1 cellular context compared by ENCODE assay signal in the genomic region with DNA sequence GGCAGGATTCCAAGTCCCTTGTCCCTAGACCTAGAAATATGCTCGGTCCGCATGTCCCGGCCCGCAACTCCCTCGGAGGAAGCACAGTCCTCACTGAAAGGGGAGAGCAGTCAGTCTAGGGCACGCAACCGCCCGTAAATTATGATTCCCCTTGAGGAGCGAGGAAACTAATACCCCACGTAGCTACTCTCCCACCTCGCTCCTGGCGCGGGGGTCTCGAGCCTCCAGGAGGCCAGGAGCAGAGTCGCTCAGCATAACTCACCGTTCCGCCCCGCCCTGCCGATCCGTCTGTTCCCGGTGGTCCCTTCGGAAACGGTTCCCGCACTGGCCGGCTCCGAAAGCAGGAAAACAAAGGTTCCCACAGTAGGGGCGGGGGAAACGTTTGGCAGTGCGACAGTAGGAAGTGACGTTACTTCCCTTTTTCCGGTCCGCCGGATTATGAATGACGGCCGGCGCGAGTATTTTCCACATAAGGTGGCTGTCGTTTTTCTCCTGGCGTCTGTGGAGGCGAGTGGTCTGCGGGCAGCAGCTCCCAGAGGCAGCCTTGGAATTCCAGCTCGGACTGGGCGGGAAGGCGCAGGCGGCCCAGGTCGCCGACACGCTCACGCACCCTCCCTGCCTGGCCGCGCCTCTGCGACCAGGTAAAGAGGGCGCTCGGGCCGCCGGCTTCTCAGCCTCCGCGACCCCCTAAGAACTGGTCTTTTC.
TF ChIP-seq lines count a peak whose summit lies in the region.

A gene with protein sequence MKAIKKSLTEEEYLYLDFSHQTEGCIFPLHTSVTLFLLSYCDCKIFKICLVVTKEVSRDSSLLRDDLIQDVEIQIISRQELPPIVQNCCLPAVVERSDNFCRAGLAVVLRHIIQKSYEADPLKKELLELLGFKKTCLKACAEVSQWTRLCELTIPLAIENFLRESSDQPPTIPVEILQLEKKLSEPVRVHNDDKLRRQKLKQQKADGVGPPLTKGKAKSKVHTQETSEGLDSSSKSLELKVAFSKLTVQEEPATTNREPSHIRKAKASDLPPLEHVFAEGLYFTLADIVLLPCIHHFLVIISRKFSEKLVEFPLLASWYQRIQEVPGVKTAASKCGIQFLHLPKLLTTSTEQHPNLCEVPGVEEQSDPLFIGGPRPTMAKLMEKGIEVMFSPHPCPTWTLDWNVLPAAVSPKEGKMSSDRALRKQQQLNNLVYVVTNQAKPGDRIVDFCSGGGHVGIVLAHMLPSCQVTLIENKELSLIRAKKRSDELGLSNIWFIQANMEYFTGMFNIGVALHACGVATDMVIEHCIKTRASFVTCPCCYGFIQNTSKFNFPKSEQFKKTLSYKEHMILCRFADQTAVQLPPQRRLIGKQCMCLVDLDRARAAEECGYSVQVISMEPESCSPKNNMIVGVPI (plus strand): TSS at position 409 of the 705 bp plus-strand sequence. CDS start 8,830 bp downstream, outside the sequence.
A gene with protein sequence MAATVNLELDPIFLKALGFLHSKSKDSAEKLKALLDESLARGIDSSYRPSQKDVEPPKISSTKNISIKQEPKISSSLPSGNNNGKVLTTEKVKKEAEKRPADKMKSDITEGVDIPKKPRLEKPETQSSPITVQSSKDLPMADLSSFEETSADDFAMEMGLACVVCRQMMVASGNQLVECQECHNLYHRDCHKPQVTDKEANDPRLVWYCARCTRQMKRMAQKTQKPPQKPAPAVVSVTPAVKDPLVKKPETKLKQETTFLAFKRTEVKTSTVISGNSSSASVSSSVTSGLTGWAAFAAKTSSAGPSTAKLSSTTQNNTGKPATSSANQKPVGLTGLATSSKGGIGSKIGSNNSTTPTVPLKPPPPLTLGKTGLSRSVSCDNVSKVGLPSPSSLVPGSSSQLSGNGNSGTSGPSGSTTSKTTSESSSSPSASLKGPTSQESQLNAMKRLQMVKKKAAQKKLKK (minus strand): TSS at position 314 of the 705 bp plus-strand sequence. CDS start 8,684 bp downstream, outside the sequence.

TF ChIP-seq in H1, 55 proteins besides CTCF, POLR2A, EP300 and RAD21:
- TF ChIP-seq TBP (IDR thresholded peaks at IDR 0.05; ENCODE audit: low read depth, low read length) (peak; percentile 95), CHD2 (IDR thresholded peaks at IDR 0.05; ENCODE audit: low read length) (peak; percentile 71), KDM5A (IDR thresholded peaks at IDR 0.05; ENCODE audit: low read length) (peak; percentile 78; the same call in 1 of the 2 replicates), ASH2L (IDR thresholded peaks at IDR 0.05; ENCODE audit: low read length) (peak; percentile 99), TEAD4 (IDR thresholded peaks at IDR 0.05; ENCODE audit: low read depth, low read length) (peak; percentile 66; the same call in 1 of the 2 replicates), SP4 (IDR thresholded peaks at IDR 0.05; ENCODE audit: low read length) (peak; percentile 90), YY1 (IDR thresholded peaks at IDR 0.05; ENCODE audit: low read depth, low read length) (peak; percentile 66; the same call in 1 of the 2 replicates), KDM1A (IDR thresholded peaks at IDR 0.05; ENCODE audit: borderline replicate concordance, low read length) (no peak), SAP30 (IDR thresholded peaks at IDR 0.05; ENCODE audit: insufficient read depth, insufficient replicate concordance, low read length) (no peak), PHF8 (conservative IDR thresholded peaks at IDR 0.05; ENCODE audit: low read depth, low read length) (peak; percentile 94), POLR2AphosphoS5 (IDR thresholded peaks at IDR 0.05; ENCODE audit: low read depth, low read length) (peak; percentile 88), EGR1 (IDR thresholded peaks at IDR 0.05; ENCODE audit: borderline replicate concordance, low read depth, low read length) (peak; percentile 86), FOSL1 (IDR thresholded peaks at IDR 0.05; ENCODE audit: insufficient read depth, low read depth, low read length) (no peak), POU5F1 (IDR thresholded peaks at IDR 0.05; ENCODE audit: low read depth, low read length) (peak; percentile 30; the same call in 1 of the 2 replicates), SRF (IDR thresholded peaks at IDR 0.05; ENCODE audit: low read depth, low read length) (peak; percentile 80), HDAC2 (IDR thresholded peaks at IDR 0.05; ENCODE audit: borderline replicate concordance in 1 of 2, low read depth in 2 of 2, low read length in 2 of 2) (peak in 1 of 2 experiments; percentile 55; a peak in 2 of 4 replicates), HDAC6 (IDR thresholded peaks at IDR 0.05; ENCODE audit: low read depth, low read length) (no peak), SIN3A (conservative IDR thresholded peaks at IDR 0.05 in 1 of 2, IDR thresholded peaks at IDR 0.05 in 1 of 2; ENCODE audit: low read depth in 1 of 2, low read length in 2 of 2) (peak; percentile 86 to 88; a peak in 3 of 4 replicates), TCF12 (IDR thresholded peaks at IDR 0.05; ENCODE audit: low read depth, low read length) (0 out of 2 replicates have a peak, but pooled peaks have one; percentile 42), RBBP5 (IDR thresholded peaks at IDR 0.05; ENCODE audit: borderline replicate concordance, low read depth, low read length) (peak; percentile 93; the same call in 1 of the 2 replicates), SIX5 (IDR thresholded peaks at IDR 0.05; ENCODE audit: low read depth, low read length) (peak; percentile 43; the same call in 1 of the 2 replicates), SP2 (IDR thresholded peaks at IDR 0.05; ENCODE audit: low read length) (no peak), KDM4A (IDR thresholded peaks at IDR 0.05; ENCODE audit: low read depth, low read length, severe bottlenecking) (peak; percentile 86), SP1 (IDR thresholded peaks at IDR 0.05; ENCODE audit: low read depth, low read length) (peak; percentile 81), CREB1 (IDR thresholded peaks at IDR 0.05) (peak; percentile 96), CBX5 (IDR thresholded peaks at IDR 0.05; ENCODE audit: low read depth, low read length) (no peak), GABPA (IDR thresholded peaks at IDR 0.05; ENCODE audit: borderline replicate concordance, insufficient read depth, low read length) (peak; percentile 98), GTF2F1 (IDR thresholded peaks at IDR 0.05; ENCODE audit: borderline replicate concordance, low read depth, low read length) (peak; percentile 67; the same call in 1 of the 2 replicates), JUND (IDR thresholded peaks at IDR 0.05; ENCODE audit: low read length) (peak; percentile 84), RNF2 (IDR thresholded peaks at IDR 0.05; ENCODE audit: borderline replicate concordance, low read depth, low read length, missing control alignments, poor library complexity, severe bottlenecking) (no peak), TAF1 (IDR thresholded peaks at IDR 0.05; ENCODE audit: low read depth, low read length) (peak; percentile 95), EZH2 (IDR thresholded peaks at IDR 0.05; ENCODE audit: low read depth, low read length, severe bottlenecking) (no peak), TAF7 (optimal IDR thresholded peaks at IDR 0.05; ENCODE audit: borderline replicate concordance, low read depth, low read length) (peak; percentile 77)
- TF ChIP-seq, protein P1, sequence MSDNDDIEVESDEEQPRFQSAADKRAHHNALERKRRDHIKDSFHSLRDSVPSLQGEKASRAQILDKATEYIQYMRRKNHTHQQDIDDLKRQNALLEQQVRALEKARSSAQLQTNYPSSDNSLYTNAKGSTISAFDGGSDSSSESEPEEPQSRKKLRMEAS (IDR thresholded peaks at IDR 0.05) = peak; percentile 83
- TF ChIP-seq, protein P2, sequence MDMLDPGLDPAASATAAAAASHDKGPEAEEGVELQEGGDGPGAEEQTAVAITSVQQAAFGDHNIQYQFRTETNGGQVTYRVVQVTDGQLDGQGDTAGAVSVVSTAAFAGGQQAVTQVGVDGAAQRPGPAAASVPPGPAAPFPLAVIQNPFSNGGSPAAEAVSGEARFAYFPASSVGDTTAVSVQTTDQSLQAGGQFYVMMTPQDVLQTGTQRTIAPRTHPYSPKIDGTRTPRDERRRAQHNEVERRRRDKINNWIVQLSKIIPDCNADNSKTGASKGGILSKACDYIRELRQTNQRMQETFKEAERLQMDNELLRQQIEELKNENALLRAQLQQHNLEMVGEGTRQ (IDR thresholded peaks at IDR 0.05; ENCODE audit: low read length) = no peak
- TF ChIP-seq, protein P3, sequence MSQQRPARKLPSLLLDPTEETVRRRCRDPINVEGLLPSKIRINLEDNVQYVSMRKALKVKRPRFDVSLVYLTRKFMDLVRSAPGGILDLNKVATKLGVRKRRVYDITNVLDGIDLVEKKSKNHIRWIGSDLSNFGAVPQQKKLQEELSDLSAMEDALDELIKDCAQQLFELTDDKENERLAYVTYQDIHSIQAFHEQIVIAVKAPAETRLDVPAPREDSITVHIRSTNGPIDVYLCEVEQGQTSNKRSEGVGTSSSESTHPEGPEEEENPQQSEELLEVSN (IDR thresholded peaks at IDR 0.05) = peak; percentile 37; the same call in 1 of the 2 replicates
- TF ChIP-seq, protein P4, sequence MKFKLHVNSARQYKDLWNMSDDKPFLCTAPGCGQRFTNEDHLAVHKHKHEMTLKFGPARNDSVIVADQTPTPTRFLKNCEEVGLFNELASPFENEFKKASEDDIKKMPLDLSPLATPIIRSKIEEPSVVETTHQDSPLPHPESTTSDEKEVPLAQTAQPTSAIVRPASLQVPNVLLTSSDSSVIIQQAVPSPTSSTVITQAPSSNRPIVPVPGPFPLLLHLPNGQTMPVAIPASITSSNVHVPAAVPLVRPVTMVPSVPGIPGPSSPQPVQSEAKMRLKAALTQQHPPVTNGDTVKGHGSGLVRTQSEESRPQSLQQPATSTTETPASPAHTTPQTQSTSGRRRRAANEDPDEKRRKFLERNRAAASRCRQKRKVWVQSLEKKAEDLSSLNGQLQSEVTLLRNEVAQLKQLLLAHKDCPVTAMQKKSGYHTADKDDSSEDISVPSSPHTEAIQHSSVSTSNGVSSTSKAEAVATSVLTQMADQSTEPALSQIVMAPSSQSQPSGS (IDR thresholded peaks at IDR 0.05; ENCODE audit: low read length) = peak; percentile 87
